1 cellular context compared by ENCODE assay signal in the genomic region with DNA sequence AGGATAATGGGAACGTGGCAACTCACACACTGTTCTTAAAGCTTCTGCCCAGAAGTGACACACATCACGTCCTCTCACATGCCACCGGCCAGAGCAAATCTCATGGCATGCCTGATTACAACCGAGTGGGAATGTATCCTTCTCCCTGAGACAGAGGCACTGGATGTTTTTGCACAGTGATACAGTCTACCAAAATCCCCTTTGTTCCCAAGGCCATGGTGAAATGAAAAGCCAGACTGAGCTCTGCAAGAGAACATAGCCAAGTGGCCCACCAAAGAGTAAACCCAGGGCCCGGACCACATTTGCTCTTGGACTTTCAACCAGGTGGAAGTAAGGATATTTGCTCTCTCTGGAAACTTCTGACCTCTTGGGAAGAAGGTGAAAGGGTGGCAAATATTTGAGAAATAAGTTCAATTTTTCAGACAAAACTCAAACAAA.
A peak's percentile ranks its signal among the peaks of the same experiment; 100 is the strongest.
TF ChIP-seq lines count a peak whose summit lies in the region.

No MANE protein-coding gene starts in this region.

TF ChIP-seq in HepG2, 621 proteins besides CTCF, POLR2A, EP300 and RAD21 (continued from another document and continues in another):
- TF ChIP-seq, protein P1, sequence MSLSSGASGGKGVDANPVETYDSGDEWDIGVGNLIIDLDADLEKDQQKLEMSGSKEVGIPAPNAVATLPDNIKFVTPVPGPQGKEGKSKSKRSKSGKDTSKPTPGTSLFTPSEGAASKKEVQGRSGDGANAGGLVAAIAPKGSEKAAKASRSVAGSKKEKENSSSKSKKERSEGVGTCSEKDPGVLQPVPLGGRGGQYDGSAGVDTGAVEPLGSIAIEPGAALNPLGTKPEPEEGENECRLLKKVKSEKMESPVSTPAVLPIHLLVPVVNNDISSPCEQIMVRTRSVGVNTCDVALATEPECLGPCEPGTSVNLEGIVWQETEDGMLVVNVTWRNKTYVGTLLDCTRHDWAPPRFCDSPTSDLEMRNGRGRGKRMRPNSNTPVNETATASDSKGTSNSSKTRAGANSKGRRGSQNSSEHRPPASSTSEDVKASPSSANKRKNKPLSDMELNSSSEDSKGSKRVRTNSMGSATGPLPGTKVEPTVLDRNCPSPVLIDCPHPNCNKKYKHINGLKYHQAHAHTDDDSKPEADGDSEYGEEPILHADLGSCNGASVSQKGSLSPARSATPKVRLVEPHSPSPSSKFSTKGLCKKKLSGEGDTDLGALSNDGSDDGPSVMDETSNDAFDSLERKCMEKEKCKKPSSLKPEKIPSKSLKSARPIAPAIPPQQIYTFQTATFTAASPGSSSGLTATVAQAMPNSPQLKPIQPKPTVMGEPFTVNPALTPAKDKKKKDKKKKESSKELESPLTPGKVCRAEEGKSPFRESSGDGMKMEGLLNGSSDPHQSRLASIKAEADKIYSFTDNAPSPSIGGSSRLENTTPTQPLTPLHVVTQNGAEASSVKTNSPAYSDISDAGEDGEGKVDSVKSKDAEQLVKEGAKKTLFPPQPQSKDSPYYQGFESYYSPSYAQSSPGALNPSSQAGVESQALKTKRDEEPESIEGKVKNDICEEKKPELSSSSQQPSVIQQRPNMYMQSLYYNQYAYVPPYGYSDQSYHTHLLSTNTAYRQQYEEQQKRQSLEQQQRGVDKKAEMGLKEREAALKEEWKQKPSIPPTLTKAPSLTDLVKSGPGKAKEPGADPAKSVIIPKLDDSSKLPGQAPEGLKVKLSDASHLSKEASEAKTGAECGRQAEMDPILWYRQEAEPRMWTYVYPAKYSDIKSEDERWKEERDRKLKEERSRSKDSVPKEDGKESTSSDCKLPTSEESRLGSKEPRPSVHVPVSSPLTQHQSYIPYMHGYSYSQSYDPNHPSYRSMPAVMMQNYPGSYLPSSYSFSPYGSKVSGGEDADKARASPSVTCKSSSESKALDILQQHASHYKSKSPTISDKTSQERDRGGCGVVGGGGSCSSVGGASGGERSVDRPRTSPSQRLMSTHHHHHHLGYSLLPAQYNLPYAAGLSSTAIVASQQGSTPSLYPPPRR (CRISPR knock-in tag; IDR thresholded peaks at IDR 0.05; ENCODE audit: borderline replicate concordance) = peak; percentile 62; the same call in 1 of the 2 replicates
- TF ChIP-seq SOX13 (IDR thresholded peaks at IDR 0.05) = no peak; the same call in 1 of the 2 replicates
- peak in 1 of 2 experiments; percentile 89; a peak in 2 of 4 replicates for TF ChIP-seq SOX13 (CRISPR knock-in tag; conservative IDR thresholded peaks at IDR 0.05 in 1 of 2, IDR thresholded peaks at IDR 0.05 in 1 of 2)
- TF ChIP-seq, protein P2, sequence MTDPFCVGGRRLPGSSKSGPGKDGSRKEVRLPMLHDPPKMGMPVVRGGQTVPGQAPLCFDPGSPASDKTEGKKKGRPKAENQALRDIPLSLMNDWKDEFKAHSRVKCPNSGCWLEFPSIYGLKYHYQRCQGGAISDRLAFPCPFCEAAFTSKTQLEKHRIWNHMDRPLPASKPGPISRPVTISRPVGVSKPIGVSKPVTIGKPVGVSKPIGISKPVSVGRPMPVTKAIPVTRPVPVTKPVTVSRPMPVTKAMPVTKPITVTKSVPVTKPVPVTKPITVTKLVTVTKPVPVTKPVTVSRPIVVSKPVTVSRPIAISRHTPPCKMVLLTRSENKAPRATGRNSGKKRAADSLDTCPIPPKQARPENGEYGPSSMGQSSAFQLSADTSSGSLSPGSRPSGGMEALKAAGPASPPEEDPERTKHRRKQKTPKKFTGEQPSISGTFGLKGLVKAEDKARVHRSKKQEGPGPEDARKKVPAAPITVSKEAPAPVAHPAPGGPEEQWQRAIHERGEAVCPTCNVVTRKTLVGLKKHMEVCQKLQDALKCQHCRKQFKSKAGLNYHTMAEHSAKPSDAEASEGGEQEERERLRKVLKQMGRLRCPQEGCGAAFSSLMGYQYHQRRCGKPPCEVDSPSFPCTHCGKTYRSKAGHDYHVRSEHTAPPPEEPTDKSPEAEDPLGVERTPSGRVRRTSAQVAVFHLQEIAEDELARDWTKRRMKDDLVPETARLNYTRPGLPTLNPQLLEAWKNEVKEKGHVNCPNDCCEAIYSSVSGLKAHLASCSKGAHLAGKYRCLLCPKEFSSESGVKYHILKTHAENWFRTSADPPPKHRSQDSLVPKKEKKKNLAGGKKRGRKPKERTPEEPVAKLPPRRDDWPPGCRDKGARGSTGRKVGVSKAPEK (CRISPR knock-in tag; IDR thresholded peaks at IDR 0.05; ENCODE audit: borderline replicate concordance) = no peak
- 0 out of 2 replicates have a peak, but pooled peaks have one; percentile 55 for TF ChIP-seq EHMT2 (IDR thresholded peaks at IDR 0.05; ENCODE audit: borderline replicate concordance, low read depth, low read length)
- TF ChIP-seq, protein P3, sequence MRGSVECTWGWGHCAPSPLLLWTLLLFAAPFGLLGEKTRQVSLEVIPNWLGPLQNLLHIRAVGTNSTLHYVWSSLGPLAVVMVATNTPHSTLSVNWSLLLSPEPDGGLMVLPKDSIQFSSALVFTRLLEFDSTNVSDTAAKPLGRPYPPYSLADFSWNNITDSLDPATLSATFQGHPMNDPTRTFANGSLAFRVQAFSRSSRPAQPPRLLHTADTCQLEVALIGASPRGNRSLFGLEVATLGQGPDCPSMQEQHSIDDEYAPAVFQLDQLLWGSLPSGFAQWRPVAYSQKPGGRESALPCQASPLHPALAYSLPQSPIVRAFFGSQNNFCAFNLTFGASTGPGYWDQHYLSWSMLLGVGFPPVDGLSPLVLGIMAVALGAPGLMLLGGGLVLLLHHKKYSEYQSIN (CRISPR knock-in tag; IDR thresholded peaks at IDR 0.05; ENCODE audit: borderline replicate concordance) = no peak
- TF ChIP-seq ATM (IDR thresholded peaks at IDR 0.05; ENCODE audit: borderline replicate concordance) = no peak
- no peak for TF ChIP-seq ZNF354B (CRISPR knock-in tag; IDR thresholded peaks at IDR 0.05)
- no peak for TF ChIP-seq RFX5 (IDR thresholded peaks at IDR 0.05; ENCODE audit: low read depth, low read length)
- TF ChIP-seq, protein P4, sequence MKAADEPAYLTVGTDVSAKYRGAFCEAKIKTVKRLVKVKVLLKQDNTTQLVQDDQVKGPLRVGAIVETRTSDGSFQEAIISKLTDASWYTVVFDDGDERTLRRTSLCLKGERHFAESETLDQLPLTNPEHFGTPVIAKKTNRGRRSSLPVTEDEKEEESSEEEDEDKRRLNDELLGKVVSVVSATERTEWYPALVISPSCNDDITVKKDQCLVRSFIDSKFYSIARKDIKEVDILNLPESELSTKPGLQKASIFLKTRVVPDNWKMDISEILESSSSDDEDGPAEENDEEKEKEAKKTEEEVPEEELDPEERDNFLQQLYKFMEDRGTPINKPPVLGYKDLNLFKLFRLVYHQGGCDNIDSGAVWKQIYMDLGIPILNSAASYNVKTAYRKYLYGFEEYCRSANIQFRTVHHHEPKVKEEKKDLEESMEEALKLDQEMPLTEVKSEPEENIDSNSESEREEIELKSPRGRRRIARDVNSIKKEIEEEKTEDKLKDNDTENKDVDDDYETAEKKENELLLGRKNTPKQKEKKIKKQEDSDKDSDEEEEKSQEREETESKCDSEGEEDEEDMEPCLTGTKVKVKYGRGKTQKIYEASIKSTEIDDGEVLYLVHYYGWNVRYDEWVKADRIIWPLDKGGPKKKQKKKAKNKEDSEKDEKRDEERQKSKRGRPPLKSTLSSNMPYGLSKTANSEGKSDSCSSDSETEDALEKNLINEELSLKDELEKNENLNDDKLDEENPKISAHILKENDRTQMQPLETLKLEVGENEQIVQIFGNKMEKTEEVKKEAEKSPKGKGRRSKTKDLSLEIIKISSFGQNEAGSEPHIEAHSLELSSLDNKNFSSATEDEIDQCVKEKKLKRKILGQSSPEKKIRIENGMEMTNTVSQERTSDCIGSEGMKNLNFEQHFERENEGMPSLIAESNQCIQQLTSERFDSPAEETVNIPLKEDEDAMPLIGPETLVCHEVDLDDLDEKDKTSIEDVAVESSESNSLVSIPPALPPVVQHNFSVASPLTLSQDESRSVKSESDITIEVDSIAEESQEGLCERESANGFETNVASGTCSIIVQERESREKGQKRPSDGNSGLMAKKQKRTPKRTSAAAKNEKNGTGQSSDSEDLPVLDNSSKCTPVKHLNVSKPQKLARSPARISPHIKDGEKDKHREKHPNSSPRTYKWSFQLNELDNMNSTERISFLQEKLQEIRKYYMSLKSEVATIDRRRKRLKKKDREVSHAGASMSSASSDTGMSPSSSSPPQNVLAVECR (CRISPR knock-in tag; IDR thresholded peaks at IDR 0.05; ENCODE audit: borderline replicate concordance) = peak; percentile 38; the same call in 1 of the 2 replicates
- TF ChIP-seq, protein P5, sequence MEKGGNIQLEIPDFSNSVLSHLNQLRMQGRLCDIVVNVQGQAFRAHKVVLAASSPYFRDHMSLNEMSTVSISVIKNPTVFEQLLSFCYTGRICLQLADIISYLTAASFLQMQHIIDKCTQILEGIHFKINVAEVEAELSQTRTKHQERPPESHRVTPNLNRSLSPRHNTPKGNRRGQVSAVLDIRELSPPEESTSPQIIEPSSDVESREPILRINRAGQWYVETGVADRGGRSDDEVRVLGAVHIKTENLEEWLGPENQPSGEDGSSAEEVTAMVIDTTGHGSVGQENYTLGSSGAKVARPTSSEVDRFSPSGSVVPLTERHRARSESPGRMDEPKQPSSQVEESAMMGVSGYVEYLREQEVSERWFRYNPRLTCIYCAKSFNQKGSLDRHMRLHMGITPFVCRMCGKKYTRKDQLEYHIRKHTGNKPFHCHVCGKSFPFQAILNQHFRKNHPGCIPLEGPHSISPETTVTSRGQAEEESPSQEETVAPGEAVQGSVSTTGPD (CRISPR knock-in tag; IDR thresholded peaks at IDR 0.05) = peak; percentile 98
- TF ChIP-seq SALL1 (CRISPR knock-in tag; IDR thresholded peaks at IDR 0.05) = peak; percentile 97
- no peak for TF ChIP-seq ZNF333 (CRISPR knock-in tag; IDR thresholded peaks at IDR 0.05; ENCODE audit: borderline replicate concordance)
- TF ChIP-seq, protein P6, sequence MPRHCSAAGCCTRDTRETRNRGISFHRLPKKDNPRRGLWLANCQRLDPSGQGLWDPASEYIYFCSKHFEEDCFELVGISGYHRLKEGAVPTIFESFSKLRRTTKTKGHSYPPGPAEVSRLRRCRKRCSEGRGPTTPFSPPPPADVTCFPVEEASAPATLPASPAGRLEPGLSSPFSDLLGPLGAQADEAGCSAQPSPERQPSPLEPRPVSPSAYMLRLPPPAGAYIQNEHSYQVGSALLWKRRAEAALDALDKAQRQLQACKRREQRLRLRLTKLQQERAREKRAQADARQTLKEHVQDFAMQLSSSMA (CRISPR knock-in tag; IDR thresholded peaks at IDR 0.05) = no peak
- no peak for TF ChIP-seq TMF1 (CRISPR knock-in tag; IDR thresholded peaks at IDR 0.05; ENCODE audit: low read depth)
- TF ChIP-seq, protein P7, sequence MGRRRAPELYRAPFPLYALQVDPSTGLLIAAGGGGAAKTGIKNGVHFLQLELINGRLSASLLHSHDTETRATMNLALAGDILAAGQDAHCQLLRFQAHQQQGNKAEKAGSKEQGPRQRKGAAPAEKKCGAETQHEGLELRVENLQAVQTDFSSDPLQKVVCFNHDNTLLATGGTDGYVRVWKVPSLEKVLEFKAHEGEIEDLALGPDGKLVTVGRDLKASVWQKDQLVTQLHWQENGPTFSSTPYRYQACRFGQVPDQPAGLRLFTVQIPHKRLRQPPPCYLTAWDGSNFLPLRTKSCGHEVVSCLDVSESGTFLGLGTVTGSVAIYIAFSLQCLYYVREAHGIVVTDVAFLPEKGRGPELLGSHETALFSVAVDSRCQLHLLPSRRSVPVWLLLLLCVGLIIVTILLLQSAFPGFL (CRISPR knock-in tag; IDR thresholded peaks at IDR 0.05) = no peak
- TF ChIP-seq MIER3 (CRISPR knock-in tag; IDR thresholded peaks at IDR 0.05; ENCODE audit: borderline replicate concordance) = peak; percentile 45; the same call in 1 of the 2 replicates
- no peak for TF ChIP-seq DR1 (CRISPR knock-in tag; IDR thresholded peaks at IDR 0.05)
- no peak for TF ChIP-seq MED8 (CRISPR knock-in tag; IDR thresholded peaks at IDR 0.05; ENCODE audit: insufficient replicate concordance)
- peak; percentile 86 for TF ChIP-seq MED1 (CRISPR knock-in tag; IDR thresholded peaks at IDR 0.05)
- TF ChIP-seq SALL2 (CRISPR knock-in tag; IDR thresholded peaks at IDR 0.05) = no peak; the same call in 1 of the 2 replicates
- no peak for TF ChIP-seq SNAI1 (CRISPR knock-in tag; IDR thresholded peaks at IDR 0.05; ENCODE audit: borderline replicate concordance)
- no peak for TF ChIP-seq ZNF773 (CRISPR knock-in tag; IDR thresholded peaks at IDR 0.05; ENCODE audit: borderline replicate concordance)
- no peak for TF ChIP-seq PRMT3 (CRISPR knock-in tag; IDR thresholded peaks at IDR 0.05; ENCODE audit: borderline replicate concordance, low read depth)
- no peak for TF ChIP-seq CENPT (CRISPR knock-in tag; IDR thresholded peaks at IDR 0.05; ENCODE audit: low read depth)
- TF ChIP-seq ZMYM4 (CRISPR knock-in tag; IDR thresholded peaks at IDR 0.05) = peak; percentile 96
- TF ChIP-seq, protein P8, sequence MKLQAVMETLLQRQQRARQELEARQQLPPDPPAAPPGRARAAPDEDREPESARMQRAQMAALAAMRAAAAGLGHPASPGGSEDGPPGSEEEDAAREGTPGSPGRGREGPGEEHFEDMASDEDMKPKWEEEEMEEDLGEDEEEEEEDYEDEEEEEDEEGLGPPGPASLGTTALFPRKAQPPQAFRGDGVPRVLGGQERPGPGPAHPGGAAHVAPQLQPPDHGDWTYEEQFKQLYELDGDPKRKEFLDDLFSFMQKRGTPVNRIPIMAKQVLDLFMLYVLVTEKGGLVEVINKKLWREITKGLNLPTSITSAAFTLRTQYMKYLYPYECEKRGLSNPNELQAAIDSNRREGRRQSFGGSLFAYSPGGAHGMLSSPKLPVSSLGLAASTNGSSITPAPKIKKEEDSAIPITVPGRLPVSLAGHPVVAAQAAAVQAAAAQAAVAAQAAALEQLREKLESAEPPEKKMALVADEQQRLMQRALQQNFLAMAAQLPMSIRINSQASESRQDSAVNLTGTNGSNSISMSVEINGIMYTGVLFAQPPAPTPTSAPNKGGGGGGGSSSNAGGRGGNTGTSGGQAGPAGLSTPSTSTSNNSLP (IDR thresholded peaks at IDR 0.05; ENCODE audit: low read depth, low read length) = no peak
- TF ChIP-seq HOXA3 (CRISPR knock-in tag; IDR thresholded peaks at IDR 0.05) = peak; percentile 62; the same call in 1 of the 2 replicates
- peak; percentile 49; the same call in 1 of the 2 replicates for TF ChIP-seq SIX4 (CRISPR knock-in tag; IDR thresholded peaks at IDR 0.05)
- TF ChIP-seq ZNF562 (CRISPR knock-in tag; IDR thresholded peaks at IDR 0.05; ENCODE audit: borderline replicate concordance) = no peak
- no peak for TF ChIP-seq U2AF2 (IDR thresholded peaks at IDR 0.05; ENCODE audit: low read depth, low read length)
- peak; percentile 92 for TF ChIP-seq NFIC (IDR thresholded peaks at IDR 0.05; ENCODE audit: low read length)
- TF ChIP-seq RFXANK (CRISPR knock-in tag; IDR thresholded peaks at IDR 0.05) = no peak; the same call in 1 of the 2 replicates
- TF ChIP-seq, protein P9, sequence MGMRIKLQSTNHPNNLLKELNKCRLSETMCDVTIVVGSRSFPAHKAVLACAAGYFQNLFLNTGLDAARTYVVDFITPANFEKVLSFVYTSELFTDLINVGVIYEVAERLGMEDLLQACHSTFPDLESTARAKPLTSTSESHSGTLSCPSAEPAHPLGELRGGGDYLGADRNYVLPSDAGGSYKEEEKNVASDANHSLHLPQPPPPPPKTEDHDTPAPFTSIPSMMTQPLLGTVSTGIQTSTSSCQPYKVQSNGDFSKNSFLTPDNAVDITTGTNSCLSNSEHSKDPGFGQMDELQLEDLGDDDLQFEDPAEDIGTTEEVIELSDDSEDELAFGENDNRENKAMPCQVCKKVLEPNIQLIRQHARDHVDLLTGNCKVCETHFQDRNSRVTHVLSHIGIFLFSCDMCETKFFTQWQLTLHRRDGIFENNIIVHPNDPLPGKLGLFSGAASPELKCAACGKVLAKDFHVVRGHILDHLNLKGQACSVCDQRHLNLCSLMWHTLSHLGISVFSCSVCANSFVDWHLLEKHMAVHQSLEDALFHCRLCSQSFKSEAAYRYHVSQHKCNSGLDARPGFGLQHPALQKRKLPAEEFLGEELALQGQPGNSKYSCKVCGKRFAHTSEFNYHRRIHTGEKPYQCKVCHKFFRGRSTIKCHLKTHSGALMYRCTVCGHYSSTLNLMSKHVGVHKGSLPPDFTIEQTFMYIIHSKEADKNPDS (CRISPR knock-in tag; IDR thresholded peaks at IDR 0.05) = peak; percentile 32; the same call in 1 of the 2 replicates
- TF ChIP-seq, protein P10, sequence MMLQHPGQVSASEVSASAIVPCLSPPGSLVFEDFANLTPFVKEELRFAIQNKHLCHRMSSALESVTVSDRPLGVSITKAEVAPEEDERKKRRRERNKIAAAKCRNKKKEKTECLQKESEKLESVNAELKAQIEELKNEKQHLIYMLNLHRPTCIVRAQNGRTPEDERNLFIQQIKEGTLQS (CRISPR knock-in tag; IDR thresholded peaks at IDR 0.05) = no peak
